4 cellular contexts compared by ENCODE assay signal in genomic region chr16:15513169-15513568, GRCh38.
"Had no signal": no experiment of that assay in that cellular context is flagged by ENCODE, and none has a peak within 500 bp of the region (broad histone marks: within the 10 kb centered on the region; RNA-seq: fewer than 3 reads in every experiment).

No MANE protein-coding gene starts in this region.

- H3K4me3 ChIP-seq: GM23338 had no signal

- ATAC-seq: GM23338, HepG2 had no signal

- DNase-seq: H9, HCEC 1CT had no signal
